Comparison of ENCODE assay signal across 1 cellular context in the genomic region with DNA sequence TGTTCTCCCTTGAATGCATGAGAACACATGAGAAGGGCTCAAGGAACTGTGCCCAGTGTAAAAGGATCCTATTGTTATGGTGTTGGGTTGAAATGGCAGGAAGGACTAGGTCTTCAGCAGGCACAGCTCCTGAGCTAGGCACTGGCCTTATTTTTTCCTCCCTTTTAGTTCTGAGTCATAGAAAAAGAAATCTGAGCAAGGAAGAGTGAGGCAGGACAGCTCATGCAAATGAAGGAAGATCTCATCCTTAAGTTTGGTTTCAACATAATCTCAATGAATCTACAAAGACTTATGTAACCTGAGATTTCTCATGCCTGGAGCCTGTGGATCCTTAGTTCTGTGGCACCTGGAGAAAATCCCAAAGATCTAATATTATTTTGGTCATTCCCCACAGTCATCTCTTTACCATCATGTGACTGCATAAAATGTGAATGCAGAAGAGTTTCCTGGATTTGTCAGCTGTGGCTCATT.
TF ChIP-seq lines count a peak whose summit lies in the region.

No MANE protein-coding gene starts in this region.

TF ChIP-seq in GM12878, 131 proteins besides CTCF, POLR2A, EP300 and RAD21:
- TF ChIP-seq, protein P1, sequence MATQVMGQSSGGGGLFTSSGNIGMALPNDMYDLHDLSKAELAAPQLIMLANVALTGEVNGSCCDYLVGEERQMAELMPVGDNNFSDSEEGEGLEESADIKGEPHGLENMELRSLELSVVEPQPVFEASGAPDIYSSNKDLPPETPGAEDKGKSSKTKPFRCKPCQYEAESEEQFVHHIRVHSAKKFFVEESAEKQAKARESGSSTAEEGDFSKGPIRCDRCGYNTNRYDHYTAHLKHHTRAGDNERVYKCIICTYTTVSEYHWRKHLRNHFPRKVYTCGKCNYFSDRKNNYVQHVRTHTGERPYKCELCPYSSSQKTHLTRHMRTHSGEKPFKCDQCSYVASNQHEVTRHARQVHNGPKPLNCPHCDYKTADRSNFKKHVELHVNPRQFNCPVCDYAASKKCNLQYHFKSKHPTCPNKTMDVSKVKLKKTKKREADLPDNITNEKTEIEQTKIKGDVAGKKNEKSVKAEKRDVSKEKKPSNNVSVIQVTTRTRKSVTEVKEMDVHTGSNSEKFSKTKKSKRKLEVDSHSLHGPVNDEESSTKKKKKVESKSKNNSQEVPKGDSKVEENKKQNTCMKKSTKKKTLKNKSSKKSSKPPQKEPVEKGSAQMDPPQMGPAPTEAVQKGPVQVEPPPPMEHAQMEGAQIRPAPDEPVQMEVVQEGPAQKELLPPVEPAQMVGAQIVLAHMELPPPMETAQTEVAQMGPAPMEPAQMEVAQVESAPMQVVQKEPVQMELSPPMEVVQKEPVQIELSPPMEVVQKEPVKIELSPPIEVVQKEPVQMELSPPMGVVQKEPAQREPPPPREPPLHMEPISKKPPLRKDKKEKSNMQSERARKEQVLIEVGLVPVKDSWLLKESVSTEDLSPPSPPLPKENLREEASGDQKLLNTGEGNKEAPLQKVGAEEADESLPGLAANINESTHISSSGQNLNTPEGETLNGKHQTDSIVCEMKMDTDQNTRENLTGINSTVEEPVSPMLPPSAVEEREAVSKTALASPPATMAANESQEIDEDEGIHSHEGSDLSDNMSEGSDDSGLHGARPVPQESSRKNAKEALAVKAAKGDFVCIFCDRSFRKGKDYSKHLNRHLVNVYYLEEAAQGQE (IDR thresholded peaks at IDR 0.05; ENCODE audit: low read depth, low read length): no peak
- no peak for TF ChIP-seq RFX5 (IDR thresholded peaks at IDR 0.05; ENCODE audit: low read depth, low read length)
- TF ChIP-seq IKZF2 (IDR thresholded peaks at IDR 0.05): no peak
- TF ChIP-seq, protein P2, sequence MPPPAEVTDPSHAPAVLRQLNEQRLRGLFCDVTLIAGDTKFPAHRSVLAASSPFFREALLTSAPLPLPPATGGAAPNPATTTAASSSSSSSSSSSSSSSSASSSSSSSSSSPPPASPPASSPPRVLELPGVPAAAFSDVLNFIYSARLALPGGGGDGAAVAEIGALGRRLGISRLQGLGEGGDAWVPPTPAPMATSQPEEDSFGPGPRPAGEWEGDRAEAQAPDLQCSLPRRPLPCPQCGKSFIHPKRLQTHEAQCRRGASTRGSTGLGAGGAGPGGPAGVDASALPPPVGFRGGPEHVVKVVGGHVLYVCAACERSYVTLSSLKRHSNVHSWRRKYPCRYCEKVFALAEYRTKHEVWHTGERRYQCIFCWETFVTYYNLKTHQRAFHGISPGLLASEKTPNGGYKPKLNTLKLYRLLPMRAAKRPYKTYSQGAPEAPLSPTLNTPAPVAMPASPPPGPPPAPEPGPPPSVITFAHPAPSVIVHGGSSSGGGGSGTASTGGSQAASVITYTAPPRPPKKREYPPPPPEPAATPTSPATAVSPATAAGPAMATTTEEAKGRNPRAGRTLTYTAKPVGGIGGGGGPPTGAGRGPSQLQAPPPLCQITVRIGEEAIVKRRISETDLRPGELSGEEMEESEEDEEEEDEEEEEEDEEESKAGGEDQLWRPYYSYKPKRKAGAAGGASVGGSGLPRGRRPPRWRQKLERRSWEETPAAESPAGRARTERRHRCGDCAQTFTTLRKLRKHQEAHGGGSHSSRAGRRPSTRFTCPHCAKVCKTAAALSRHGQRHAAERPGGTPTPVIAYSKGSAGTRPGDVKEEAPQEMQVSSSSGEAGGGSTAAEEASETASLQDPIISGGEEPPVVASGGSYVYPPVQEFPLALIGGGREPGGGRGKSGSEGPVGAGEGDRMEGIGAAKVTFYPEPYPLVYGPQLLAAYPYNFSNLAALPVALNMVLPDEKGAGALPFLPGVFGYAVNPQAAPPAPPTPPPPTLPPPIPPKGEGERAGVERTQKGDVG (CRISPR knock-in tag; IDR thresholded peaks at IDR 0.05): no peak
- TF ChIP-seq TBL1XR1 (IDR thresholded peaks at IDR 0.05; ENCODE audit: low read depth, low read length): no peak
- no peak for TF ChIP-seq BRCA1 (IDR thresholded peaks at IDR 0.05; ENCODE audit: low read depth, low read length)
- TF ChIP-seq, protein P3, sequence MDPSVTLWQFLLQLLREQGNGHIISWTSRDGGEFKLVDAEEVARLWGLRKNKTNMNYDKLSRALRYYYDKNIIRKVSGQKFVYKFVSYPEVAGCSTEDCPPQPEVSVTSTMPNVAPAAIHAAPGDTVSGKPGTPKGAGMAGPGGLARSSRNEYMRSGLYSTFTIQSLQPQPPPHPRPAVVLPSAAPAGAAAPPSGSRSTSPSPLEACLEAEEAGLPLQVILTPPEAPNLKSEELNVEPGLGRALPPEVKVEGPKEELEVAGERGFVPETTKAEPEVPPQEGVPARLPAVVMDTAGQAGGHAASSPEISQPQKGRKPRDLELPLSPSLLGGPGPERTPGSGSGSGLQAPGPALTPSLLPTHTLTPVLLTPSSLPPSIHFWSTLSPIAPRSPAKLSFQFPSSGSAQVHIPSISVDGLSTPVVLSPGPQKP (IDR thresholded peaks at IDR 0.05; ENCODE audit: low read depth, low read length): no peak
- no peak for TF ChIP-seq EZH2 (IDR thresholded peaks at IDR 0.05; ENCODE audit: borderline replicate concordance, control insufficient read depth, low read depth, low read length)
- TF ChIP-seq TCF12 (IDR thresholded peaks at IDR 0.05; ENCODE audit: low read depth, low read length): no peak
- TF ChIP-seq DPF2 (IDR thresholded peaks at IDR 0.05): no peak
- no peak for TF ChIP-seq LARP7 (IDR thresholded peaks at IDR 0.05)
- TF ChIP-seq, protein P4, sequence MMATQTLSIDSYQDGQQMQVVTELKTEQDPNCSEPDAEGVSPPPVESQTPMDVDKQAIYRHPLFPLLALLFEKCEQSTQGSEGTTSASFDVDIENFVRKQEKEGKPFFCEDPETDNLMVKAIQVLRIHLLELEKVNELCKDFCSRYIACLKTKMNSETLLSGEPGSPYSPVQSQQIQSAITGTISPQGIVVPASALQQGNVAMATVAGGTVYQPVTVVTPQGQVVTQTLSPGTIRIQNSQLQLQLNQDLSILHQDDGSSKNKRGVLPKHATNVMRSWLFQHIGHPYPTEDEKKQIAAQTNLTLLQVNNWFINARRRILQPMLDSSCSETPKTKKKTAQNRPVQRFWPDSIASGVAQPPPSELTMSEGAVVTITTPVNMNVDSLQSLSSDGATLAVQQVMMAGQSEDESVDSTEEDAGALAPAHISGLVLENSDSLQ (IDR thresholded peaks at IDR 0.05): no peak
- no peak for TF ChIP-seq MYB (IDR thresholded peaks at IDR 0.05; ENCODE audit: borderline replicate concordance, low read depth, low read length)
- no peak for TF ChIP-seq SREBF1 (IDR thresholded peaks at IDR 0.05; ENCODE audit: low read length)
- TF ChIP-seq MXI1 (IDR thresholded peaks at IDR 0.05; ENCODE audit: low read depth, low read length): no peak
